ENCODE assay signal across 1 cellular context in the genomic region with DNA sequence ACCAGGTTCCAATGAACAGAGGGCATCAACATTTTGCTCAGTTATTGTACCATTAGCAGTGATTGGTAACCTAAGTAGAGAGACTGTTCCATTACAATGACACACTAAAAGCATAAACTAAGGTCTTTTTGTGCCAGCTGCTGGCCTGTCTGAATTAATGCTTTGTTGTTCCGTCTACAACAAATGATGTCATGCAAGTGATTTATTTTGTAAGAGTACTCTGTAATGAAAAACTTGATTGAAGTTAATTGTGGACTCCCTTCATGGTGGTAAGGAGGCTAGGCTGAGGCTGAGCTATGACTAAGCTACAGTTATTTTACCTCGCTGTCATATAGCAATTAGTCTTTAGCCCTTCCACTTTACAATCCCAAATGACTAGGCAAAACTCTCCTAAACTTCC.
TF ChIP-seq lines count a peak whose summit lies in the region.

No MANE protein-coding gene starts in this region.

TF ChIP-seq in IMR-90, 13 proteins besides CTCF, POLR2A, EP300 and RAD21:
- no peak for TF ChIP-seq RFX5 (IDR thresholded peaks at IDR 0.05; ENCODE audit: low read depth, low read length)
- no peak for TF ChIP-seq USF2 (IDR thresholded peaks at IDR 0.05; ENCODE audit: low read depth, low read length)
- TF ChIP-seq SMC3 (IDR thresholded peaks at IDR 0.05; ENCODE audit: low read depth, low read length), result no peak
- TF ChIP-seq MAZ (IDR thresholded peaks at IDR 0.05; ENCODE audit: borderline replicate concordance, low read depth, low read length), result no peak
- no peak for TF ChIP-seq MXI1 (IDR thresholded peaks at IDR 0.05; ENCODE audit: borderline replicate concordance, low read depth, low read length)
- TF ChIP-seq FOS (IDR thresholded peaks at IDR 0.05; ENCODE audit: low read depth, low read length), result no peak
- TF ChIP-seq RCOR1 (IDR thresholded peaks at IDR 0.05; ENCODE audit: insufficient replicate concordance, low read length), result no peak
- TF ChIP-seq NFE2L2 (IDR thresholded peaks at IDR 0.05; ENCODE audit: low read depth, low read length), result no peak
- TF ChIP-seq CEBPB (IDR thresholded peaks at IDR 0.05; ENCODE audit: low read depth, low read length), result no peak
- no peak for TF ChIP-seq ELK1 (IDR thresholded peaks at IDR 0.05; ENCODE audit: borderline replicate concordance, low read depth, low read length)
- TF ChIP-seq MAFK (IDR thresholded peaks at IDR 0.05; ENCODE audit: low read depth, low read length), result no peak
- TF ChIP-seq CHD1 (IDR thresholded peaks at IDR 0.05; ENCODE audit: low read depth, low read length), result no peak
- no peak for TF ChIP-seq BHLHE40 (IDR thresholded peaks at IDR 0.05; ENCODE audit: low read depth, low read length)
